Comparison of ENCODE assay signal across 1 cellular context in genomic region chr1:145720878-145721671, GRCh38.
TF ChIP-seq lines count a peak whose summit lies in the region.

No MANE protein-coding gene starts in this region.

TF ChIP-seq in GM12878, 131 proteins besides CTCF, POLR2A, EP300 and RAD21:
- TF ChIP-seq RELA (IDR thresholded peaks at IDR 0.05; ENCODE audit: borderline replicate concordance, partially characterized antibody) (peak; percentile 12), SMAD1 (IDR thresholded peaks at IDR 0.05; ENCODE audit: low read depth, partially characterized antibody) (no peak), MEF2A (IDR thresholded peaks at IDR 0.05; ENCODE audit: insufficient read depth, low read depth, low read length) (no peak), ATF3 (IDR thresholded peaks at IDR 0.05; ENCODE audit: borderline replicate concordance, extremely low read depth, low read depth, low read length) (no peak), SMARCA5 (IDR thresholded peaks at IDR 0.05) (peak; percentile 43; the same call in 1 of the 2 replicates), SMC3 (IDR thresholded peaks at IDR 0.05; ENCODE audit: borderline replicate concordance, low read length) (peak; percentile 84), CBX5 (IDR thresholded peaks at IDR 0.05; ENCODE audit: low read depth) (no peak), NR2F1 (conservative IDR thresholded peaks at IDR 0.05) (peak; percentile 49; the same call in 1 of the 2 replicates), ZNF592 (IDR thresholded peaks at IDR 0.05) (peak; percentile 13; the same call in 1 of the 2 replicates), ZNF207 (IDR thresholded peaks at IDR 0.05; ENCODE audit: borderline replicate concordance) (no peak), POLR2AphosphoS2 (IDR thresholded peaks at IDR 0.05; ENCODE audit: low read depth, low read length) (no peak), JUND (IDR thresholded peaks at IDR 0.05; ENCODE audit: low read depth, low read length) (no peak), BMI1 (IDR thresholded peaks at IDR 0.05; ENCODE audit: borderline replicate concordance) (no peak), CBFB (IDR thresholded peaks at IDR 0.05; ENCODE audit: low read depth) (no peak), TCF12 (IDR thresholded peaks at IDR 0.05; ENCODE audit: low read depth, low read length) (no peak), YY1 (IDR thresholded peaks at IDR 0.05; ENCODE audit: low read depth, low read length) (peak; percentile 65), ZBED1 (IDR thresholded peaks at IDR 0.05; ENCODE audit: borderline replicate concordance) (no peak), ZNF24 (IDR thresholded peaks at IDR 0.05) (0 out of 2 replicates have a peak, but pooled peaks have one; percentile 10), RB1 (IDR thresholded peaks at IDR 0.05; ENCODE audit: borderline replicate concordance) (peak; percentile 25; the same call in 1 of the 2 replicates), NFXL1 (IDR thresholded peaks at IDR 0.05; ENCODE audit: borderline replicate concordance) (no peak), CBX3 (IDR thresholded peaks at IDR 0.05; ENCODE audit: borderline replicate concordance, low read depth) (no peak), ZNF622 (IDR thresholded peaks at IDR 0.05) (no peak), GABPA (IDR thresholded peaks at IDR 0.05; ENCODE audit: low read depth) (no peak), PBX3 (IDR thresholded peaks at IDR 0.05; ENCODE audit: insufficient replicate concordance, low read depth, low read length) (peak; percentile 2), HSF1 (IDR thresholded peaks at IDR 0.05; ENCODE audit: low read depth, low read length) (no peak), MEF2B (IDR thresholded peaks at IDR 0.05; ENCODE audit: partially characterized antibody, poor library complexity, severe bottlenecking) (no peak), MTA3 (IDR thresholded peaks at IDR 0.05; ENCODE audit: borderline replicate concordance, low read length) (no peak), CEBPB (IDR thresholded peaks at IDR 0.05; ENCODE audit: borderline replicate concordance in 1 of 2, low read depth in 2 of 2, low read length in 2 of 2) (no peak), GATAD2B (conservative IDR thresholded peaks at IDR 0.05; ENCODE audit: low read depth) (no peak), RAD51 (IDR thresholded peaks at IDR 0.05) (no peak), PML (IDR thresholded peaks at IDR 0.05; ENCODE audit: low read length) (no peak), ESRRA (IDR thresholded peaks at IDR 0.05; ENCODE audit: low read length) (no peak), CEBPZ (IDR thresholded peaks at IDR 0.05; ENCODE audit: low read depth, low read length) (no peak), BCL3 (IDR thresholded peaks at IDR 0.05; ENCODE audit: borderline replicate concordance, insufficient read depth, low read depth, low read length, poor library complexity, severe bottlenecking) (no peak)
TF ChIP-seq in GM12878: peak in this region for 9.
